In the genomic region with DNA sequence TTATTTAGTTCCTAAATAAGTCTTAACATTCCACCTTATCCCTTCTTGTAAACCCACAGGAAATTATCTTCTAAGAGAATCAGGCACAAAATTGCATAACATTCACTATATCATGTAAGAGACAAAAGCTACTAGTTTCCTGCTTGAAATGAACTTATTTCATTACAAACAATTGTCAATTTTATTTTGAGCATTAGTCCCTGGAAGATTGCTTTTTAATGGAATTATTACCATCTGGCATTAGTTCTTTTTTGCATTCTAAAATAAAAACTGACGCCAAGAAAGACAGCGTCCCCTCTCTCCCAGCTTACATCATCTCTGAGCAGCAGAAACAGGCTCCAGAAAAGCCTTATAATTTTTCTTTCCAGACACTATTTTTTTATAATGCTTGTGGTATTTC, we compare ENCODE assay signal across 22 cellular contexts.
"Had no signal": no experiment of that assay in that cellular context is flagged by ENCODE, and none has a peak within 500 bp of the region (broad histone marks: within the 10 kb centered on the region; RNA-seq: fewer than 3 reads in every experiment).

No MANE protein-coding gene starts in this region.

- H3K4me3 ChIP-seq: esophagus squamous epithelium, lung, neural progenitor cell, right lobe of liver, stomach, tibial artery had no signal

- ATAC-seq: effector memory CD8-positive, alpha-beta T cell; left lobe of liver; natural killer cell treated with Interleukin-12 subunit alpha and Interleukin-12 subunit beta and Interleukin-15 and Interleukin-18, amount 100 ng/mL, for 72 hours; right lobe of liver; stimulated activated effector memory CD8-positive, alpha-beta T cell treated with anti-CD3 and anti-CD28 coated beads, Interleukin-12 subunit alpha, Interleukin-12 subunit beta, amount 100 ng/mL, for 72 hours had no signal

- H3K4me1 Mint-ChIP-seq: stimulated activated effector memory CD8-positive, alpha-beta T cell treated with anti-CD3 and anti-CD28 coated beads, Interleukin-12 subunit alpha, Interleukin-12 subunit beta, amount 100 ng/mL, for 72 hours had no signal

- H3K4me3 Mint-ChIP-seq: effector memory CD8-positive, alpha-beta T cell; immature natural killer cell; memory B cell; naive B cell; natural killer cell treated with Interleukin-12 subunit alpha and Interleukin-12 subunit beta and Interleukin-15 and Interleukin-18, amount 100 ng/mL, for 72 hours; neural progenitor cell; stimulated activated effector memory CD8-positive, alpha-beta T cell treated with anti-CD3 and anti-CD28 coated beads, Interleukin-12 subunit alpha, Interleukin-12 subunit beta, amount 100 ng/mL, for 72 hours; type B pancreatic cell had no signal

- H3K36me3 ChIP-seq: esophagus squamous epithelium, neural progenitor cell, right lobe of liver had no signal

- H3K4me1 ChIP-seq: esophagus squamous epithelium, neural progenitor cell, parathyroid adenoma, right lobe of liver had no signal

- H3K27ac Mint-ChIP-seq: effector memory CD8-positive, alpha-beta T cell; immature natural killer cell; memory B cell; natural killer cell treated with Interleukin-12 subunit alpha and Interleukin-12 subunit beta and Interleukin-15 and Interleukin-18, amount 100 ng/mL, for 72 hours; neural progenitor cell; progenitor cell of endocrine pancreas; stimulated activated effector memory CD8-positive, alpha-beta T cell treated with anti-CD3 and anti-CD28 coated beads, Interleukin-12 subunit alpha, Interleukin-12 subunit beta, amount 100 ng/mL, for 72 hours; type B pancreatic cell had no signal

- H3K9me3 Mint-ChIP-seq: naive B cell; natural killer cell treated with Interleukin-12 subunit alpha and Interleukin-12 subunit beta and Interleukin-15 and Interleukin-18, amount 100 ng/mL, for 72 hours; neural progenitor cell; stimulated activated effector memory CD8-positive, alpha-beta T cell treated with anti-CD3 and anti-CD28 coated beads, Interleukin-12 subunit alpha, Interleukin-12 subunit beta, amount 100 ng/mL, for 72 hours; type B pancreatic cell had no signal

- DNase-seq: cortex of kidney; effector memory CD8-positive, alpha-beta T cell; erythroblast; esophagus squamous epithelium; hypothalamus; immature natural killer cell; naive B cell; right lobe of liver; stimulated activated CD4-positive, alpha-beta T cell treated with anti-CD3 and anti-CD28 coated beads, Interleukin-2, amount 100 ng/mL, for 24 hours; stimulated activated CD4-positive, alpha-beta T cell treated with anti-CD3 and anti-CD28 coated beads, Interleukin-4, amount 100 ng/mL, for 24 hours; stimulated activated naive CD4-positive, alpha-beta T cell treated with Interleukin-2 at 50 U/mL for 16 hours; stomach; tibial artery had no signal

- H3K36me3 Mint-ChIP-seq: immature natural killer cell; memory B cell; naive B cell; natural killer cell treated with Interleukin-12 subunit alpha and Interleukin-12 subunit beta and Interleukin-15 and Interleukin-18, amount 100 ng/mL, for 72 hours; neural progenitor cell; stimulated activated effector memory CD8-positive, alpha-beta T cell treated with anti-CD3 and anti-CD28 coated beads, Interleukin-12 subunit alpha, Interleukin-12 subunit beta, amount 100 ng/mL, for 72 hours; type B pancreatic cell had no signal

- H3K27me3 ChIP-seq: esophagus squamous epithelium, neural progenitor cell, right lobe of liver, stomach, tibial artery had no signal

- H3K27me3 Mint-ChIP-seq: progenitor cell of endocrine pancreas, type B pancreatic cell had no signal

- H3K9me3 ChIP-seq: esophagus squamous epithelium, right lobe of liver, stomach, tibial artery had no signal
